35 cellular contexts compared by ENCODE assay signal in the genomic region with DNA sequence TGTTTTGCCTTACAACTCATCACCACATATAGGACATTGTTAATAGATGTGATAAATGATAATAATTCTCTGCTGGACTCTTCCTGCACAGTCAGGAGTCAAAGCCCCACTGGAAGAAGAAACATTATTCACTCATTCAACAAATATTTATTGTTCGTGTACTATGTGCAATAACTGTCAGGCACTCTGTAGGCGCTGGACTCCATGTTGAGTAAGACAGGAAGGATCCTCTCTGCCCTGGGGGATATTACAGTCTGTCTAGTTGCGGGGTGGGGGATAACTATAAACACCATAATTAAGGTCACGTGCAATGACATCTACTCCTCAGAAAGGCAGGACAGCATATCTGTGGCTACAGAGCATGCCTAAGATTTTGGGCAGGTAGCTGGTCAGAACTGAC.
"Had no signal": no experiment of that assay in that cellular context is flagged by ENCODE, and none has a peak within 500 bp of the region (broad histone marks: within the 10 kb centered on the region; RNA-seq: fewer than 3 reads in every experiment).

No MANE protein-coding gene starts in this region.

- H3K27ac Mint-ChIP-seq: activated B cell treated with CpG ODN at 0.5 μM for 24 hours; activated CD4-positive, alpha-beta memory T cell treated with anti-CD3 and anti-CD28 coated beads, Interleukin-2, amount 10 ng/mL, durations not matched to agents 7 days and 5 days; activated CD8-positive, alpha-beta memory T cell treated with anti-CD3 and anti-CD28 coated beads, Interleukin-2, amount 10 ng/mL, durations not matched to agents 7 days and 5 days; activated naive CD4-positive, alpha-beta T cell treated with anti-CD3 and anti-CD28 coated beads, Interleukin-2, amount 10 ng/mL, durations not matched to agents 7 days and 5 days; activated naive CD8-positive, alpha-beta T cell; activated naive CD8-positive, alpha-beta T cell treated with anti-CD3 and anti-CD28 coated beads, Interleukin-2, amount 50 U/mL, for 24 hours; T-cell; T-helper 17 cell had no signal

- H3K4me3 Mint-ChIP-seq: activated B cell treated with CpG ODN at 0.5 μM for 24 hours; activated CD4-positive, alpha-beta memory T cell treated with anti-CD3 and anti-CD28 coated beads, Interleukin-2, amount 10 ng/mL, durations not matched to agents 7 days and 5 days; activated CD8-positive, alpha-beta memory T cell treated with anti-CD3 and anti-CD28 coated beads, Interleukin-2, amount 10 ng/mL, durations not matched to agents 7 days and 5 days; activated naive CD4-positive, alpha-beta T cell treated with anti-CD3 and anti-CD28 coated beads, Interleukin-2, amount 10 ng/mL, durations not matched to agents 7 days and 5 days; activated naive CD8-positive, alpha-beta T cell; activated naive CD8-positive, alpha-beta T cell treated with anti-CD3 and anti-CD28 coated beads, Interleukin-2, amount 50 U/mL, for 24 hours; brain; T-cell; T-helper 17 cell had no signal

- H3K9me3 ChIP-seq: Peyer's patch had no signal

- H3K36me3 Mint-ChIP-seq: activated CD8-positive, alpha-beta memory T cell treated with anti-CD3 and anti-CD28 coated beads, Interleukin-2, amount 10 ng/mL, durations not matched to agents 7 days and 5 days; activated naive CD4-positive, alpha-beta T cell treated with anti-CD3 and anti-CD28 coated beads, Interleukin-2, amount 10 ng/mL, durations not matched to agents 7 days and 5 days; activated naive CD8-positive, alpha-beta T cell; brain; T-cell had no signal

- H3K36me3 ChIP-seq: Peyer's patch had no signal

- H3K9me3 Mint-ChIP-seq: activated B cell treated with CpG ODN at 0.5 μM for 24 hours; activated CD4-positive, alpha-beta memory T cell treated with anti-CD3 and anti-CD28 coated beads, Interleukin-2, amount 10 ng/mL, durations not matched to agents 7 days and 5 days; activated naive CD4-positive, alpha-beta T cell treated with anti-CD3 and anti-CD28 coated beads, Interleukin-2, amount 10 ng/mL, durations not matched to agents 7 days and 5 days; activated naive CD8-positive, alpha-beta T cell treated with anti-CD3 and anti-CD28 coated beads, Interleukin-2, amount 50 U/mL, for 24 hours; brain; T-cell had no signal

- H3K27me3 ChIP-seq: Peyer's patch had no signal

- H3K4me1 ChIP-seq: Peyer's patch had no signal

- H3K27ac ChIP-seq: KMS-11, Peyer's patch had no signal

- DNase-seq: activated B cell treated with CpG ODN at 0.5 μM for 24 hours; activated CD4-positive, alpha-beta memory T cell treated with anti-CD3 and anti-CD28 coated beads, Interleukin-2, amount 10 ng/mL, durations not matched to agents 7 days and 5 days; activated CD4-positive, alpha-beta T cell treated with anti-CD3 and anti-CD28 coated beads for 4 hours; activated CD4-positive, CD25-positive, alpha-beta regulatory T cell treated with anti-CD3 and anti-CD28 coated beads, Interleukin-2, amount 50 U/mL, for 72 hours; activated CD8-positive, alpha-beta memory T cell treated with anti-CD3 and anti-CD28 coated beads for 24 hours; activated CD8-positive, alpha-beta memory T cell treated with anti-CD3 and anti-CD28 coated beads, Interleukin-2, amount 10 ng/mL, durations not matched to agents 7 days and 5 days; activated CD8-positive, alpha-beta memory T cell treated with anti-CD3 and anti-CD28 coated beads, Interleukin-2, amount 50 U/mL, for 48 hours; activated effector memory CD4-positive, alpha-beta T cell treated with Interleukin-2 at 50 U/mL for 16 hours; activated naive CD4-positive, alpha-beta T cell treated with anti-CD3 and anti-CD28 coated beads, Interleukin-2, amount 10 ng/mL, durations not matched to agents 7 days and 5 days; activated naive CD8-positive, alpha-beta T cell treated with anti-CD3 and anti-CD28 coated beads, Interleukin-2, amount 50 U/mL, for 24 hours; activated T-cell treated with anti-CD3 and anti-CD28 coated beads, Interleukin-2, amount 50 U/mL, for 48 hours; anterior cingulate cortex; central memory CD4-positive, alpha-beta T cell; NCI-H1048; NCI-H1105 treated with DMSO at 0.1 percent for 48 hours; NCI-H1436; NCI-H1694; NCI-H1930; NCI-H2081 treated with DMSO at 0.1 percent for 48 hours; NCI-H226; NCI-H446 treated with DMSO at 0.1 percent for 48 hours; NCI-H524; NCI-H748 treated with DMSO at 0.1 percent for 48 hours; NK-92 treated with Interleukin-12 subunit alpha and Interleukin-12 subunit beta, amount 100 ng/mL, for 24 hours; PC-3; Peyer's patch; RPMI8226; SIG-M5; T-cell; T-helper 17 cell had no signal

- H3K27me3 Mint-ChIP-seq: activated B cell treated with CpG ODN at 0.5 μM for 24 hours; activated CD4-positive, alpha-beta memory T cell treated with anti-CD3 and anti-CD28 coated beads, Interleukin-2, amount 10 ng/mL, durations not matched to agents 7 days and 5 days; activated CD8-positive, alpha-beta memory T cell treated with anti-CD3 and anti-CD28 coated beads, Interleukin-2, amount 10 ng/mL, durations not matched to agents 7 days and 5 days; activated naive CD4-positive, alpha-beta T cell treated with anti-CD3 and anti-CD28 coated beads, Interleukin-2, amount 10 ng/mL, durations not matched to agents 7 days and 5 days; activated naive CD8-positive, alpha-beta T cell treated with anti-CD3 and anti-CD28 coated beads, Interleukin-2, amount 50 U/mL, for 24 hours; T-helper 17 cell had no signal

- H3K4me1 Mint-ChIP-seq: activated B cell treated with CpG ODN at 0.5 μM for 24 hours; activated CD4-positive, alpha-beta memory T cell treated with anti-CD3 and anti-CD28 coated beads, Interleukin-2, amount 10 ng/mL, durations not matched to agents 7 days and 5 days; activated CD8-positive, alpha-beta memory T cell treated with anti-CD3 and anti-CD28 coated beads, Interleukin-2, amount 10 ng/mL, durations not matched to agents 7 days and 5 days; activated naive CD4-positive, alpha-beta T cell treated with anti-CD3 and anti-CD28 coated beads, Interleukin-2, amount 10 ng/mL, durations not matched to agents 7 days and 5 days; activated naive CD8-positive, alpha-beta T cell treated with anti-CD3 and anti-CD28 coated beads, Interleukin-2, amount 50 U/mL, for 24 hours; T-cell; T-helper 17 cell had no signal

- H3K4me3 ChIP-seq: Peyer's patch had no signal

- ATAC-seq: activated CD8-positive, alpha-beta memory T cell treated with anti-CD3 and anti-CD28 coated beads, Interleukin-2, amount 10 ng/mL, durations not matched to agents 7 days and 5 days; activated naive CD8-positive, alpha-beta T cell treated with anti-CD3 and anti-CD28 coated beads, Interleukin-2, amount 50 U/mL, for 24 hours; PC-3; Right ventricle myocardium inferior; SK-N-SH treated with all-trans-retinoic acid at 6 μM for 48 hours; T-cell; T-helper 17 cell had no signal
